In genomic region chr18:47174545-47175116, GRCh38 we compare ENCODE assay signal across 9 cellular contexts. TPM values are rescaled to one million over a fixed set of nuclear protein-coding genes. Genes with fewer than 3 reads are reported as not detected.
DNase-seq lines count a peak whose midpoint lies in the region; ATAC-seq and TF ChIP-seq lines count a peak whose summit lies in the region.
"Had no signal": no experiment of that assay in that cellular context is flagged by ENCODE, and none has a peak within 500 bp of the region (broad histone marks: within the 10 kb centered on the region; RNA-seq: fewer than 3 reads in every experiment).

No MANE protein-coding gene starts in this region.

- no peak overlapping the region for H3K27ac Mint-ChIP-seq in activated naive CD4-positive, alpha-beta T cell treated with anti-CD3 and anti-CD28 coated beads for 36 hours

- 59% methylated on average over 13 of the region's 13 CpGs for WGBS in hepatocyte (ENCODE audit: low lambda C conversion rate, missing lambda C conversion rate)
- 62 to 68% (median 63%) methylated on average over 13 of the region's 13 CpGs for WGBS in stomach, 5 donors

- CTCF ChIA-PET in Panc1 (lab: Charles Lee): no interaction called here
- CTCF ChIA-PET in activated naive CD4-positive, alpha-beta T cell treated with anti-CD3 and anti-CD28 coated beads for 36 hours (lab: Charles Lee): interaction anchor here (0.7 kb wide), 1 partner anchor 17 kb away, joined by 5 read pairs; no protein-coding TSS in a partner anchor

- BruUV-seq in Panc1 (replicated peaks; lab: Mats Ljungman, UMichigan): TSS peak; percentile 79

- H3K4me3 Mint-ChIP-seq in activated naive CD4-positive, alpha-beta T cell treated with anti-CD3 and anti-CD28 coated beads for 36 hours: no peak overlapping the region

- H3K27me3 ChIP-seq in Panc1 (ENCODE audit: control insufficient read depth, insufficient read depth, low read length) (no peaks in the 10 kb centered on the region), hepatocyte (no peaks in the 10 kb centered on the region), stomach (no peaks in the 10 kb centered on the region)

- H3K36me3 ChIP-seq in Panc1 (ENCODE audit: control insufficient read depth, insufficient read depth, low read length): no peaks in the 10 kb centered on the region; the same call in 1 of the 2 replicates
- no peaks in the 10 kb centered on the region for H3K36me3 ChIP-seq in hepatocyte (replicated peaks; ENCODE audit: insufficient read depth, low read depth)
- no peaks in the 10 kb centered on the region for H3K36me3 ChIP-seq in stomach

- peaks cover 63% of the 10 kb centered on the region for H3K79me2 ChIP-seq in hepatocyte

- intact Hi-C loops in Panc1 (cut with micrococcal nuclease; ENCODE audit: unreplicated experiment) (no loop called here), stomach (cut with DNase I; ENCODE audit: low total_unique reads) (no loop called here)
- intact Hi-C loops in activated naive CD4-positive, alpha-beta T cell treated with anti-CD3 and anti-CD28 coated beads for 36 hours (cut with micrococcal nuclease): no loop called here

- peaks cover 33% of the 10 kb centered on the region for H4K20me1 ChIP-seq in hepatocyte (ENCODE audit: insufficient read depth, poor library complexity, severe bottlenecking)

- no peaks in the 10 kb centered on the region for H3K27me3 Mint-ChIP-seq in activated naive CD4-positive, alpha-beta T cell treated with anti-CD3 and anti-CD28 coated beads for 36 hours (ENCODE audit: low read depth)

- no peaks in the 10 kb centered on the region for H3K4me1 Mint-ChIP-seq in activated naive CD4-positive, alpha-beta T cell treated with anti-CD3 and anti-CD28 coated beads for 36 hours (ENCODE audit: low read depth)

- 0 out of 2 replicates have a peak, but pooled peaks cover 2% of the 10 kb centered on the region for H3K4me1 ChIP-seq in Panc1 (ENCODE audit: control insufficient read depth, insufficient read depth, low read length)
- peaks cover 13% of the 10 kb centered on the region for H3K4me1 ChIP-seq in hepatocyte (ENCODE audit: insufficient read depth)
- peaks cover 12 to 41% (median 29%) of the 10 kb centered on the region in 4 donors for H3K4me1 ChIP-seq in stomach

- POLR2A ChIA-PET in Panc1 (lab: Charles Lee): no interaction called here

- no peaks in the 10 kb centered on the region for H3K9me2 ChIP-seq in hepatocyte (replicated peaks; ENCODE audit: insufficient read depth)

- in situ Hi-C loops in Panc1 (cut with HindIII; ENCODE audit: low pct_unique_long_range_greater_than_20kb, low sequenced_read_pairs): no loop called here

- peaks cover 1% of the 10 kb centered on the region for H3K36me3 Mint-ChIP-seq in activated naive CD4-positive, alpha-beta T cell treated with anti-CD3 and anti-CD28 coated beads for 36 hours (ENCODE audit: low read depth)

- H3K9me3 ChIP-seq in Panc1 (ENCODE audit: control insufficient read depth, insufficient read depth, low read depth, low read length) (no peaks in the 10 kb centered on the region), hepatocyte (ENCODE audit: low read depth) (no peaks in the 10 kb centered on the region), stomach (no peaks in the 10 kb centered on the region)

- no peaks in the 10 kb centered on the region for H3K9me3 Mint-ChIP-seq in activated naive CD4-positive, alpha-beta T cell treated with anti-CD3 and anti-CD28 coated beads for 36 hours

- DNase-seq in DMS 273 (lab: John Stamatoyannopoulos, UW; ENCODE audit: unreplicated experiment): peak; percentile 14
- no peak for DNase-seq in DMS 273 treated with DMSO at 0.1 percent for 48 hours (lab: John Stamatoyannopoulos, UW)
- DNase-seq in Panc1 (ENCODE audit: low read depth, low spot score): no peak
- DNase-seq in hepatocyte (ENCODE audit: low spot score): peak; percentile 28
- DNase-seq in stomach: no peak
- no peak for DNase-seq in activated CD4-positive, alpha-beta T cell treated with anti-CD3 and anti-CD28 coated beads for 4 hours
- DNase-seq in T-helper 2 cell: no peak
- no peak for DNase-seq in activated naive CD4-positive, alpha-beta T cell treated with anti-CD3 and anti-CD28 coated beads for 36 hours
- DNase-seq: activated CD4-positive, alpha-beta T cell treated with anti-CD3 and anti-CD28 coated beads, Interleukin-2, amount 50 U/mL, for 48 hours had no signal

- peak overlapping the region; percentile 88 for H2AFZ ChIP-seq in hepatocyte

- no peak for ATAC-seq in Panc1

- TF ChIP-seq EP300 in stomach (IDR thresholded peaks at IDR 0.05): no peak

- H3K4me3 ChIP-seq in Panc1 (ENCODE audit: low read depth in 2 of 2, low read length in 2 of 2) (peak overlapping the region; percentile 76 to 85), hepatocyte (peak overlapping the region; percentile 93), stomach (peak overlapping the region; percentile 90 to 97 (median 96))

- H3K27ac ChIP-seq in Panc1 (ENCODE audit: low read length): 0 out of 2 replicates have a peak overlapping the region, but pooled peaks have one; percentile 86
- peak overlapping the region; percentile 96 for H3K27ac ChIP-seq in hepatocyte
- H3K27ac ChIP-seq in stomach: no peak overlapping the region

- TF ChIP-seq CTCF in Panc1 (IDR thresholded peaks at IDR 0.05): no peak
- TF ChIP-seq CTCF in hepatocyte (IDR thresholded peaks at IDR 0.05; ENCODE audit: poor library complexity): no peak
- no peak for TF ChIP-seq CTCF in stomach (IDR thresholded peaks at IDR 0.05)

- peak overlapping the region; percentile 80 for H3K4me2 ChIP-seq in hepatocyte

- TF ChIP-seq POLR2A in stomach (IDR thresholded peaks at IDR 0.05): no peak

RNA-seq across cellular contexts. Expression of gene IER3IP1, which starts 1.5 kb away (rescaled TPM):
- 8.5 TPM for total RNA-seq in Panc1 (2021; ENCODE audit: unreplicated experiment)
- polyA plus RNA-seq in Panc1 (2012; ENCODE audit: insufficient read length): 5.4 TPM
- total RNA-seq in hepatocyte: 30.9 and 32.6 TPM in 2 replicates
- polyA plus RNA-seq in hepatocyte: 29.7 and 33.8 TPM in 2 replicates
- 10 to 100 TPM in 2 of 5 donors, 1 to 10 TPM in 1, under 1 TPM in 2; under 0.01 to 39.1 (median 8.3) TPM for total RNA-seq in stomach
- polyA plus RNA-seq in stomach: 10 to 100 TPM; 11.3 to 12.8 (median 12.7) TPM
- 1 to 10 TPM; 9.7 to 10.0 TPM for total RNA-seq in activated naive CD4-positive, alpha-beta T cell treated with anti-CD3 and anti-CD28 coated beads for 36 hours

RNA-seq across cellular contexts. Expression of gene HDHD2, which starts 24.3 kb away (rescaled TPM):
- total RNA-seq in Panc1 (2021; ENCODE audit: unreplicated experiment) (24.6 TPM), hepatocyte (18.5 and 22.3 TPM in 2 replicates), stomach (10 to 100 TPM; 14.5 to 93.7 (median 23.9) TPM)
- polyA plus RNA-seq in Panc1 (2012; ENCODE audit: insufficient read length): 5.6 TPM
- polyA plus RNA-seq in hepatocyte (32.1 and 33.7 TPM in 2 replicates), stomach (10 to 100 TPM; 16.2 to 26.4 (median 22.4) TPM)
- 10 to 100 TPM; 32.8 to 33.9 TPM for total RNA-seq in activated naive CD4-positive, alpha-beta T cell treated with anti-CD3 and anti-CD28 coated beads for 36 hours

Comparison
In these comparisons a context has a peak if more than half of its experiments do, and no peak if none do; other contexts are left out.
1. DNase-seq: peak in DMS 273 (single experiment) and hepatocyte (single experiment); none in DMS 273 treated with DMSO at 0.1 percent for 48 hours (single experiment), Panc1 (single experiment), stomach (single experiment), activated CD4-positive, alpha-beta T cell treated with anti-CD3 and anti-CD28 coated beads for 4 hours (0 of 2), T-helper 2 cell (0 of 5) and activated naive CD4-positive, alpha-beta T cell treated with anti-CD3 and anti-CD28 coated beads for 36 hours (single experiment).
2. H3K27ac ChIP-seq: peak in Panc1 (single experiment) and hepatocyte (single experiment); none in stomach (0 of 5).
3. Peak in every context shown above with its lines, with median percentiles within 50 percentile points of each other: H3K4me3 ChIP-seq.